In the genomic region with DNA sequence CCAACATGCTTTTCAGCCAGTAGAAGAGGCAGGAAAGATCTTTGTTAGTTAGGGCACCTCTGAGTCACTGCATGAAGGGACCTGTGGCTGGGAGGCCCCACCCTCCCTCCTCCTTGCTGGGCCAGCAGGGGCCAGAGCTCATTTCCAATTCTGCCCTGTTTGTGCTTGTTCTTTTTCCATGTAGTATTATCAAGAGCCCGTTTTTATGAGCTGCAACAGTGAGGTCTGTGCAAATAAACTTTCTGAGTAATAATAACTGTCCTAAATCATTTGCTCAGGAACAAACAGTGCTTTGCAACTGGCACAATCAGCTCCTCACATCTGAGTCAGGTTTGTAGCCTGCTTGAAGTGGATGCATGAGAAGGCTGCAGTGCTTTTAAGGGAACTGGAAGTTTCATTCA, we compare ENCODE assay signal across 8 cellular contexts.
DNase-seq lines count a peak whose midpoint lies in the region; ATAC-seq, FAIRE-seq and TF ChIP-seq lines count a peak whose summit lies in the region.

No MANE protein-coding gene starts in this region.

- H3K4me1 ChIP-seq in small intestine (ENCODE audit: control insufficient read depth in 2 of 2, insufficient read depth in 1 of 2, low read depth in 1 of 2, low read length in 1 of 2): no peaks in the 10 kb centered on the region

- 9 to 38% (median 23%) methylated on average over 1 of the region's 1 CpG for WGBS in small intestine, 3 donors

- H3K27me3 ChIP-seq in small intestine (ENCODE audit: control insufficient read depth in 2 of 2, insufficient read depth in 2 of 2, low read length in 2 of 2) (no peaks in the 10 kb centered on the region), WERI-Rb-1 (ENCODE audit: insufficient read depth, low read depth, severe bottlenecking) (no peaks in the 10 kb centered on the region)

- H3K27ac ChIP-seq in caudate nucleus (ENCODE audit: low read depth, low read length): peak overlapping the region; percentile 58
- H3K27ac ChIP-seq in small intestine (ENCODE audit: low read depth in 1 of 2, low read length in 1 of 2): no peak overlapping the region
- H3K27ac ChIP-seq in WERI-Rb-1: no peak overlapping the region

- no peak for FAIRE-seq in small intestine (lab: Jason Lieb, UNC)

- TF ChIP-seq CTCF in WERI-Rb-1 (IDR thresholded peaks at IDR 0.05; ENCODE audit: low read depth, low read length): no peak

- H3K36me3 ChIP-seq in small intestine (ENCODE audit: control insufficient read depth in 2 of 2, insufficient read depth in 2 of 2, low read length in 2 of 2) (no peaks in the 10 kb centered on the region), WERI-Rb-1 (no peaks in the 10 kb centered on the region)

- H3K4me3 ChIP-seq in small intestine (ENCODE audit: low read depth in 1 of 2, low read length in 2 of 2) (no peak overlapping the region), WERI-Rb-1 (ENCODE audit: low read depth, low read length) (no peak overlapping the region)

- H3K9me3 ChIP-seq in small intestine (ENCODE audit: control insufficient read depth, low read depth) (no peaks in the 10 kb centered on the region), WERI-Rb-1 (ENCODE audit: severe bottlenecking) (no peaks in the 10 kb centered on the region)

- DNase-seq in HCEC 1CT: peak; percentile 41
- DNase-seq in T-helper 2 cell: peak in 4 of 5 experiments; percentile 7 to 81 (median 24)
- peak in 1 of 61 donors; percentile 21 for DNase-seq in caudate nucleus (lab: John Stamatoyannopoulos, UW)
- peak; percentile 11 for DNase-seq in small intestine
- DNase-seq in mesenteric fat pad (ENCODE audit: low spot score): no peak
- DNase-seq in WERI-Rb-1: no peak

- ATAC-seq in HG03354 (IDR thresholded peaks at IDR 0.05; ENCODE audit: poor library complexity, severe bottlenecking, unreplicated experiment) (no peak), HG02970 (IDR thresholded peaks at IDR 0.05; ENCODE audit: low FRiP score, unreplicated experiment) (no peak)

Comparison
In these comparisons a context has a peak if more than half of its experiments do, and no peak if none do; other contexts are left out.
1. DNase-seq: peak in HCEC 1CT (single experiment), T-helper 2 cell (4 of 5) and small intestine (single experiment); none in mesenteric fat pad (single experiment) and WERI-Rb-1 (single experiment).